Comparison of ENCODE assay signal across 7 cellular contexts in the genomic region with DNA sequence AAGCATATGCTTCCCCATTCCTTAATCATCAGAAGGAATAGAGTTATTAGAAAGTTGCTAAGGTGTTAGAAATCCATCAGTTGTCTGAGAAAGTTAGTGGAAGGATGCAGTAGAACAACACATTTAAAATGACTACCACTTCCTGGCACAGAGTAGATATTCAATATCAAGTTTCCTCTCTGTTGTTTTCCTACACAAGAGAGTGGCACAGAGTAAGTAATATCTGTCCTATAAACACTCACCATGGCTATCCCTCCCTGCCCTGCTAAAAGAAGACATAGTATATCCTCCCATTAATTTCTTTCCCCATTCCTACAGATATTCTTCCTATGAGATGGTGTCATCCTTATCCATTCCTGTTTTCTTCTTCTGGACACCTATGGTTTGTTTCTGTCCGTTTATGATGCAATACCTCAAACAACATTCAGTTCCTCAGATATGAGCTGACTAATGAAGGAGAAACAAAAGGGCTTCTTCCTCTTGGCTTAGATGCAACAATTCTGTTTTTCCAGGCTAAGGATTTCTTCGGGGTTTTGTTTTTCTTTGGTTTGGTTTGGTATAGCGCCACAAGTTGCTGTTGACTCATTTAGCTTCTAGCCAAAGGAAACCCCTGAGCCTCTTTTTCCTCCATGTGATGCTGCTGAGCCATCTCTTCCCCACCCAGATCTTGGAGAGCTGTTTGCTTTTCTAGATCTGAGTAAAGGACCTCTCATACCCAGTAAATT. TPM values are rescaled to one million over a fixed set of nuclear protein-coding genes. Genes with fewer than 3 reads are reported as not detected.
DNase-seq lines count a peak whose midpoint lies in the region; ATAC-seq and TF ChIP-seq lines count a peak whose summit lies in the region.

No MANE protein-coding gene starts in this region.

- H3K4me1 ChIP-seq in HCT116 (ENCODE audit: control insufficient read depth in 1 of 2, insufficient read depth in 2 of 2, low read length in 2 of 2) (peaks cover 0 to 6% of the 10 kb centered on the region in 2 experiments; a peak in 1 of 4 replicates), RWPE2 (ENCODE audit: insufficient read depth, poor library complexity, severe bottlenecking) (peaks cover 23% of the 10 kb centered on the region)

- no peak for TF ChIP-seq RAD21 in HCT116 (IDR thresholded peaks at IDR 0.05; ENCODE audit: low read depth)

- H4K20me1 ChIP-seq in HCT116 (ENCODE audit: insufficient read depth) = no peaks in the 10 kb centered on the region

- intact Hi-C loops in HCT116 (cut with micrococcal nuclease) = no loop called here

- peak overlapping the region; percentile 53 for H2AFZ ChIP-seq in HCT116 (ENCODE audit: low read depth, low read length, poor library complexity, severe bottlenecking)

- no peaks in the 10 kb centered on the region for H3K27me3 ChIP-seq in HCT116 (ENCODE audit: insufficient read depth, low read length)
- no peaks in the 10 kb centered on the region for H3K27me3 ChIP-seq in RWPE2 (ENCODE audit: insufficient read depth, poor library complexity, severe bottlenecking)

- DNase-seq in HCT116 (ENCODE audit: low read depth, low spot score) (no peak), RWPE2 (ENCODE audit: low spot score) (no peak), fibroblast of pulmonary artery (ENCODE audit: low read depth) (peak; percentile 98), SHP77 treated with DMSO at 0.1 percent for 48 hours (lab: John Stamatoyannopoulos, UW) (no peak)

- H3K4me3 ChIP-seq in HCT116 (replicated peaks in 1 of 2; ENCODE audit: low read depth in 1 of 2, low read length in 2 of 2) (no peak overlapping the region), RWPE2 (ENCODE audit: severe bottlenecking) (no peak overlapping the region), fibroblast of pulmonary artery (replicated peaks; ENCODE audit: low read depth, low read length) (no peak overlapping the region), skin epidermis (no peak overlapping the region)

- no peaks in the 10 kb centered on the region for H3K79me2 ChIP-seq in HCT116 (ENCODE audit: insufficient read depth, low read length)

- H3K9me3 ChIP-seq in HCT116 (ENCODE audit: control insufficient read depth in 1 of 2, insufficient read depth in 1 of 2, low read depth in 1 of 2, low read length in 2 of 2) (no peaks in the 10 kb centered on the region), RWPE2 (ENCODE audit: severe bottlenecking) (no peaks in the 10 kb centered on the region)

- CTCF ChIA-PET in HCT116 (lab: Charles Lee) = interaction anchor here (0.6 to 2.1 kb wide), 2 partner anchors 181 to 1361 kb away, joined by 4 to 9 read pairs; no protein-coding TSS in a partner anchor

- POLR2A ChIA-PET in HCT116 (lab: Charles Lee) = no interaction called here

- RAD21 ChIA-PET in HCT116 (lab: Charles Lee; ENCODE audit: low non-redundant PET in 1 of 2, low total read pairs in 2 of 2, uncharacterized antibody in 2 of 2, unreplicated experiment in 2 of 2) = no interaction called here

- H3K36me3 ChIP-seq in HCT116 (ENCODE audit: control insufficient read depth in 1 of 2, insufficient read depth in 2 of 2, low read length in 2 of 2) (no peaks in the 10 kb centered on the region), RWPE2 (ENCODE audit: low read depth) (no peaks in the 10 kb centered on the region)

- no TSS peak for BruUV-seq in HCT116 (replicated peaks; lab: Mats Ljungman, UMichigan)

- no peak for TF ChIP-seq POLR2A in HCT116 (IDR thresholded peaks at IDR 0.05; ENCODE audit: borderline replicate concordance, extremely low read depth, insufficient read depth, insufficient read length)

- H3K9ac ChIP-seq in HCT116 (ENCODE audit: low read length) = no peak overlapping the region

- no peak overlapping the region for H3K27ac ChIP-seq in HCT116 (ENCODE audit: low read depth, low read length)
- H3K27ac ChIP-seq in RWPE2 (ENCODE audit: poor library complexity, severe bottlenecking) = peak overlapping the region; percentile 85
- H3K27ac ChIP-seq in skin epidermis = peak overlapping the region in 12 of 21 experiments; percentile 12 to 68 (median 36)

- ATAC-seq in HCT116 = no peak
- peak; percentile 92 for ATAC-seq in RWPE2 (ENCODE audit: low read depth)
- no peak for ATAC-seq in HG03520 (IDR thresholded peaks at IDR 0.05; ENCODE audit: unreplicated experiment)
- no peak for ATAC-seq in GM18867 (IDR thresholded peaks at IDR 0.05; ENCODE audit: unreplicated experiment)

- no peaks in the 10 kb centered on the region for H3K9me2 ChIP-seq in HCT116 (ENCODE audit: insufficient read depth)

- TF ChIP-seq CTCF in HCT116 (IDR thresholded peaks at IDR 0.05 in 2 of 3, conservative IDR thresholded peaks at IDR 0.05 in 1 of 3; ENCODE audit: borderline replicate concordance in 1 of 3, insufficient read depth in 1 of 3, low read depth in 2 of 3, low read length in 2 of 3) (no peak), RWPE2 (IDR thresholded peaks at IDR 0.05; ENCODE audit: poor library complexity, severe bottlenecking) (peak; percentile 24), fibroblast of pulmonary artery (IDR thresholded peaks at IDR 0.05; ENCODE audit: low read length, missing control alignments) (no peak)

- no peak overlapping the region for H3K4me2 ChIP-seq in HCT116 (ENCODE audit: low read length)

TF ChIP-seq in HCT116, 20 proteins besides CTCF, POLR2A, EP300 and RAD21:
- peak; percentile 37; the same call in 1 of the 2 replicates for TF ChIP-seq JUND (IDR thresholded peaks at IDR 0.05)
- TF ChIP-seq, protein P1, sequence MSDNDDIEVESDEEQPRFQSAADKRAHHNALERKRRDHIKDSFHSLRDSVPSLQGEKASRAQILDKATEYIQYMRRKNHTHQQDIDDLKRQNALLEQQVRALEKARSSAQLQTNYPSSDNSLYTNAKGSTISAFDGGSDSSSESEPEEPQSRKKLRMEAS (IDR thresholded peaks at IDR 0.05) = no peak
- TF ChIP-seq CBX3 (IDR thresholded peaks at IDR 0.05; ENCODE audit: low read depth) = 0 out of 2 replicates have a peak, but pooled peaks have one; percentile 21
- TF ChIP-seq CEBPB (IDR thresholded peaks at IDR 0.05; ENCODE audit: low read depth) = peak; percentile 81

RNA-seq across cellular contexts. Expression of gene BPGM, which starts 32.9 kb away (rescaled TPM):
- 10.0 TPM for total RNA-seq in HCT116 (2021; ENCODE audit: unreplicated experiment)
- polyA plus RNA-seq in HCT116 (2012) = 3.4 and 4.8 TPM in 2 replicates
